In genomic region chr10:30435499-30436117, GRCh38 we compare ENCODE assay signal across 8 cellular contexts. TPM values are rescaled to one million over a fixed set of nuclear protein-coding genes. Genes with fewer than 3 reads are reported as not detected.
DNase-seq lines count a peak whose midpoint lies in the region; ATAC-seq and TF ChIP-seq lines count a peak whose summit lies in the region.
"Not testable (repeated sequence)": the region's sequence is repeated elsewhere in the genome, so short reads cannot be mapped to it uniquely, and the experiment has no call there.

No MANE protein-coding gene starts in this region.

- peaks cover 49% of the 10 kb centered on the region for H3K4me1 ChIP-seq in CD4-positive, CD25-positive, alpha-beta regulatory T cell (ENCODE audit: control insufficient read depth, insufficient read depth, low read length, poor library complexity, severe bottlenecking)
- H3K4me1 ChIP-seq in HUES64 (ENCODE audit: insufficient read depth, low read length), result peaks cover 32% of the 10 kb centered on the region
- H3K4me1 ChIP-seq in neural progenitor cell, result peaks cover 30% of the 10 kb centered on the region
- peaks cover 27% of the 10 kb centered on the region for H3K4me1 ChIP-seq in stomach smooth muscle (ENCODE audit: control insufficient read depth, insufficient read depth, low read length)

- peak overlapping the region; percentile 37 to 92 (median 79) for H3K27ac Mint-ChIP-seq in CD4-positive, CD25-positive, alpha-beta regulatory T cell
- peak overlapping the region; percentile 57 for H3K27ac Mint-ChIP-seq in neural progenitor cell

- 37% methylated on average over 14 of the region's 15 CpGs for WGBS in HUES64

- H3K27me3 ChIP-seq in CD4-positive, CD25-positive, alpha-beta regulatory T cell (ENCODE audit: control insufficient read depth, insufficient read depth, low read length); kidney epithelial cell (ENCODE audit: control insufficient read depth, insufficient read depth, low read length); stomach smooth muscle (ENCODE audit: control insufficient read depth in 1 of 2, insufficient read depth in 2 of 2, low read length in 2 of 2): not testable (repeated sequence)
- H3K27me3 ChIP-seq in HUES64 (ENCODE audit: insufficient read depth, low read length), result peaks cover 13% of the 10 kb centered on the region
- peaks cover 25% of the 10 kb centered on the region for H3K27me3 ChIP-seq in neural progenitor cell

- ATAC-seq in CD4-positive, CD25-positive, alpha-beta regulatory T cell (ENCODE audit: low read depth in 2 of 2), result not testable (repeated sequence)

- not testable (repeated sequence) for H3K79me2 ChIP-seq in neural progenitor cell (ENCODE audit: low read depth)

- peaks cover 15% of the 10 kb centered on the region for H3K27me3 Mint-ChIP-seq in CD4-positive, CD25-positive, alpha-beta regulatory T cell
- not testable (repeated sequence) for H3K27me3 Mint-ChIP-seq in neural progenitor cell (ENCODE audit: insufficient read depth, low read depth)

- H3K4me1 Mint-ChIP-seq in CD4-positive, CD25-positive, alpha-beta regulatory T cell, result peaks cover 27 to 54% (median 50%) of the 10 kb centered on the region in 4 donors
- peaks cover 48% of the 10 kb centered on the region for H3K4me1 Mint-ChIP-seq in neural progenitor cell

- H3K4me3 Mint-ChIP-seq in CD4-positive, CD25-positive, alpha-beta regulatory T cell, result peak overlapping the region; percentile 83 to 95 (median 90)
- H3K4me3 Mint-ChIP-seq in neural progenitor cell, result peak overlapping the region; percentile 98

- peak overlapping the region; percentile 45 for H3K4me3 ChIP-seq in CD4-positive, CD25-positive, alpha-beta regulatory T cell (ENCODE audit: low read depth, low read length)
- peak overlapping the region; percentile 85 for H3K4me3 ChIP-seq in HUES64 (ENCODE audit: low read length)
- peak overlapping the region; percentile 86 for H3K4me3 ChIP-seq in astrocyte of the cerebellum (ENCODE audit: low read depth, low read length)
- peak overlapping the region; percentile 83 for H3K4me3 ChIP-seq in kidney epithelial cell (ENCODE audit: low read depth, low read length)
- H3K4me3 ChIP-seq in neural progenitor cell, result peak overlapping the region; percentile 87
- H3K4me3 ChIP-seq in stomach smooth muscle (ENCODE audit: low read length in 2 of 2), result peak overlapping the region; percentile 90 to 96

- H3K9me3 Mint-ChIP-seq in CD4-positive, CD25-positive, alpha-beta regulatory T cell; neural progenitor cell: not testable (repeated sequence)

- H2AFZ ChIP-seq in neural progenitor cell (replicated peaks), result not testable (repeated sequence)

- H3K27ac ChIP-seq in CD4-positive, CD25-positive, alpha-beta regulatory T cell (ENCODE audit: insufficient read depth, low read length, poor library complexity, severe bottlenecking); HUES64 (ENCODE audit: low read depth, low read length); neural progenitor cell: not testable (repeated sequence)
- H3K27ac ChIP-seq in VCaP (peak overlapping the region; percentile 9; the same call in 1 of the 2 replicates), epithelial cell of prostate (peak overlapping the region; percentile 93), stomach smooth muscle (ENCODE audit: low read length) (peak overlapping the region; percentile 93)

- not testable (repeated sequence) for H3K9me3 ChIP-seq in CD4-positive, CD25-positive, alpha-beta regulatory T cell (ENCODE audit: control insufficient read depth in 2 of 2, low read length in 2 of 2); HUES64 (ENCODE audit: insufficient read depth, low read depth, low read length); neural progenitor cell (ENCODE audit: low read depth); stomach smooth muscle (ENCODE audit: control insufficient read depth in 2 of 2, low read length in 2 of 2)

- H3K36me3 Mint-ChIP-seq in CD4-positive, CD25-positive, alpha-beta regulatory T cell, result peaks cover 11% of the 10 kb centered on the region
- H3K36me3 Mint-ChIP-seq in neural progenitor cell, result peaks cover 10% of the 10 kb centered on the region

- H3F3A ChIP-seq in neural progenitor cell (ENCODE audit: low read depth), result peaks cover 30% of the 10 kb centered on the region

- H3K36me3 ChIP-seq in CD4-positive, CD25-positive, alpha-beta regulatory T cell (ENCODE audit: control insufficient read depth, insufficient read depth, low read length); kidney epithelial cell (ENCODE audit: control insufficient read depth, insufficient read depth, low read length); neural progenitor cell; stomach smooth muscle (ENCODE audit: control insufficient read depth in 2 of 2, insufficient read depth in 2 of 2, low read length in 2 of 2): not testable (repeated sequence)
- H3K36me3 ChIP-seq in HUES64 (ENCODE audit: insufficient read depth, low read length), result peaks cover 10% of the 10 kb centered on the region

- not testable (repeated sequence) for TF ChIP-seq CTCF in VCaP (conservative IDR thresholded peaks at IDR 0.05); astrocyte of the cerebellum (IDR thresholded peaks at IDR 0.05; ENCODE audit: low read depth, low read length, missing control alignments); kidney epithelial cell (IDR thresholded peaks at IDR 0.05; ENCODE audit: insufficient read depth, low read length, poor library complexity, severe bottlenecking); neural progenitor cell (IDR thresholded peaks at IDR 0.05)

- H3K9ac ChIP-seq in HUES64 (ENCODE audit: low read depth, low read length); neural progenitor cell: not testable (repeated sequence)
- peak overlapping the region; percentile 88 to 89 for H3K9ac ChIP-seq in stomach smooth muscle (ENCODE audit: low read length in 2 of 2)

- not testable (repeated sequence) for DNase-seq in CD4-positive, CD25-positive, alpha-beta regulatory T cell; astrocyte of the cerebellum (ENCODE audit: low read depth); epithelial cell of prostate (ENCODE audit: low read depth, low spot score); kidney epithelial cell (ENCODE audit: low read depth); neural progenitor cell (ENCODE audit: low spot score)

- peaks cover 15% of the 10 kb centered on the region for H4K20me1 ChIP-seq in neural progenitor cell (ENCODE audit: low read depth)

- in situ Hi-C loops in astrocyte of the cerebellum (cut with HindIII; ENCODE audit: low sequenced_read_pairs), result not testable (repeated sequence)

- H3K4me2 ChIP-seq in neural progenitor cell, result peak overlapping the region; percentile 95

RNA-seq across cellular contexts. Expression of gene MAP3K8, which starts 1.6 kb away (rescaled TPM):
- total RNA-seq in CD4-positive, CD25-positive, alpha-beta regulatory T cell, result 31.0 TPM
- 1 to 10 TPM in 3 of 4 donors, under 1 TPM in 1; 0.69 to 1.4 (median 1.1) TPM for polyA plus RNA-seq in CD4-positive, CD25-positive, alpha-beta regulatory T cell
- 3.5 TPM for polyA plus RNA-seq in HUES64 (2013, experiment 1 of 2)
- 4.2 TPM for polyA plus RNA-seq in HUES64 (2013, experiment 2 of 2)
- total RNA-seq in kidney epithelial cell, result 5.8 and 10.4 TPM in 2 replicates
- 4.7 and 7.3 TPM in 2 replicates for total RNA-seq in neural progenitor cell (ENCODE audit: low replicate concordance)
